In genomic region chr17:61457226-61457983, GRCh38 we compare ENCODE assay signal across 11 cellular contexts. TPM values are rescaled to one million over a fixed set of nuclear protein-coding genes. Genes with fewer than 3 reads are reported as not detected.
DNase-seq lines count a peak whose midpoint lies in the region; ATAC-seq and TF ChIP-seq lines count a peak whose summit lies in the region.
"Had no signal": no experiment of that assay in that cellular context is flagged by ENCODE, and none has a peak within 500 bp of the region (broad histone marks: within the 10 kb centered on the region; RNA-seq: fewer than 3 reads in every experiment).

No MANE protein-coding gene starts in this region.

- H3K36me3 Mint-ChIP-seq in mesothelial cell of epicardium, result peaks cover 4% of the 10 kb centered on the region
- H3K36me3 Mint-ChIP-seq in activated CD4-positive, alpha-beta T cell treated with anti-CD3 and anti-CD28 coated beads, Interleukin-2, amount 10 ng/mL, durations not matched to agents 7 days and 5 days (ENCODE audit: low read depth), result no peaks in the 10 kb centered on the region

- CTCF ChIA-PET in A673 (lab: Charles Lee), result interaction anchor here (0.5 kb wide), 1 partner anchor 9 kb away, joined by 3 read pairs; no protein-coding TSS in a partner anchor
- CTCF ChIA-PET in IMR-90 (lab: Yijun Ruan, JAX), result no interaction called here
- CTCF ChIA-PET in activated CD4-positive, alpha-beta T cell treated with anti-CD3 and anti-CD28 coated beads, Interleukin-2, amount 10 ng/mL, durations not matched to agents 7 days and 5 days (lab: Charles Lee), result interaction anchor here (1.4 kb wide), 1 partner anchor 13 kb away, joined by 3 read pairs; no protein-coding TSS in a partner anchor
- CTCF ChIA-PET in OCI-LY7 (lab: Charles Lee; ENCODE audit: unreplicated experiment), result no interaction called here

- H3K9me3 ChIP-seq in A673 (ENCODE audit: low read depth, low read length, poor library complexity, severe bottlenecking) (no peaks in the 10 kb centered on the region), IMR-90 (ENCODE audit: control insufficient read depth, insufficient read depth, low read length) (peaks cover 38% of the 10 kb centered on the region), duodenal mucosa (ENCODE audit: control insufficient read depth in 1 of 2, low read length in 2 of 2) (no peaks in the 10 kb centered on the region), OCI-LY7 (ENCODE audit: low read length) (no peaks in the 10 kb centered on the region)
- H3K9me3 ChIP-seq: prostate gland had no signal

- in situ Hi-C loops in IMR-90 (cut with MboI; ENCODE audit: low sequenced_read_pairs), result no loop called here

- no peak overlapping the region for H3K18ac ChIP-seq in IMR-90 (ENCODE audit: low read depth, low read length)

- no peak overlapping the region for H2BK120ac ChIP-seq in IMR-90 (ENCODE audit: low read depth, low read length)

- WGBS in IMR-90 (ENCODE audit: extremely low coverage in 2 of 2, insufficient read length in 1 of 2), 2 experiments, result 47% methylated on average over 10 of the region's 39 CpGs; no CpG with 5 or more reads in 1 of the 2 experiments

- no peak overlapping the region for H2AK5ac ChIP-seq in IMR-90 (ENCODE audit: low read depth, low read length)

- peak overlapping the region; percentile 94 for H3K27ac Mint-ChIP-seq in mesothelial cell of epicardium
- H3K27ac Mint-ChIP-seq in activated CD4-positive, alpha-beta T cell treated with anti-CD3 and anti-CD28 coated beads, Interleukin-2, amount 10 ng/mL, durations not matched to agents 7 days and 5 days, result no peak overlapping the region

- no peaks in the 10 kb centered on the region for H3K79me1 ChIP-seq in IMR-90 (ENCODE audit: low read depth in 1 of 2, low read length in 2 of 2)

- H3K9me1 ChIP-seq in IMR-90 (ENCODE audit: insufficient read depth, low read length), result no peaks in the 10 kb centered on the region

- intact Hi-C loops in A673 (cut with micrococcal nuclease; ENCODE audit: unreplicated experiment) (no loop called here), IMR-90 (cut with micrococcal nuclease) (no loop called here), OCI-LY7 (cut with micrococcal nuclease; ENCODE audit: unreplicated experiment) (no loop called here)

- H3K27ac ChIP-seq in A673 (ENCODE audit: low read depth, low read length, poor library complexity, severe bottlenecking) (no peak overlapping the region), IMR-90 (ENCODE audit: insufficient read depth, low read length) (no peak overlapping the region), duodenal mucosa (ENCODE audit: low read depth, low read length) (no peak overlapping the region), OCI-LY7 (ENCODE audit: low read depth, low read length, poor library complexity, severe bottlenecking) (no peak overlapping the region)
- H3K27ac ChIP-seq: PC-9 had no signal

- no TSS peak for BruUV-seq in A673 (replicated peaks; lab: Mats Ljungman, UMichigan)
- BruUV-seq in IMR-90 (replicated peaks; lab: Mats Ljungman, UMichigan), result no TSS peak
- no TSS peak for BruUV-seq in OCI-LY7 (replicated peaks; lab: Mats Ljungman, UMichigan)

- no peak for TF ChIP-seq POLR2A in IMR-90 (IDR thresholded peaks at IDR 0.05; ENCODE audit: low read depth, low read length)

- H3K9ac ChIP-seq in IMR-90 (ENCODE audit: low read depth, low read length) (no peak overlapping the region), duodenal mucosa (ENCODE audit: low read depth in 1 of 2, low read length in 2 of 2) (no peak overlapping the region)

- H3K4me1 Mint-ChIP-seq in mesothelial cell of epicardium, result peaks cover 74% of the 10 kb centered on the region
- H3K4me1 Mint-ChIP-seq in activated CD4-positive, alpha-beta T cell treated with anti-CD3 and anti-CD28 coated beads, Interleukin-2, amount 10 ng/mL, durations not matched to agents 7 days and 5 days, result peaks cover 21% of the 10 kb centered on the region

- H2BK20ac ChIP-seq in IMR-90 (ENCODE audit: low read depth, low read length), result no peak overlapping the region

- dilution Hi-C loops in IMR-90 (cut with HindIII; ENCODE audit: low sequenced_read_pairs, unreplicated experiment), result no loop called here

- H3K4me1 ChIP-seq in A673 (ENCODE audit: insufficient read depth, low read length, poor library complexity, severe bottlenecking) (peaks cover 4% of the 10 kb centered on the region), IMR-90 (ENCODE audit: control insufficient read depth, insufficient read depth, low read length) (peaks cover 4% of the 10 kb centered on the region), duodenal mucosa (ENCODE audit: control insufficient read depth in 1 of 2, insufficient read depth in 2 of 2, low read length in 2 of 2) (peaks cover 0 to 6% of the 10 kb centered on the region in 2 donors), OCI-LY7 (ENCODE audit: insufficient read depth, low read length, poor library complexity, severe bottlenecking) (peaks cover 13% of the 10 kb centered on the region)
- H3K4me1 ChIP-seq: prostate gland had no signal

- H4K20me1 ChIP-seq in IMR-90 (ENCODE audit: insufficient read depth, low read length) (no peaks in the 10 kb centered on the region), OCI-LY7 (ENCODE audit: insufficient read depth, low read length) (no peaks in the 10 kb centered on the region)

- no peak overlapping the region for H3K23ac ChIP-seq in IMR-90 (ENCODE audit: low read depth, low read length)

- no peak overlapping the region for H2BK5ac ChIP-seq in IMR-90 (ENCODE audit: low read depth, low read length, poor library complexity, severe bottlenecking)

- H4K91ac ChIP-seq in IMR-90 (ENCODE audit: insufficient read depth, low read depth, low read length), result no peak overlapping the region

- H2AK9ac ChIP-seq in IMR-90 (replicated peaks; ENCODE audit: low read depth, low read length, poor library complexity), result no peak overlapping the region

- H3K4me2 ChIP-seq in IMR-90 (ENCODE audit: low read depth, low read length), result no peak overlapping the region
- no peak overlapping the region for H3K4me2 ChIP-seq in OCI-LY7 (ENCODE audit: low read length)
- H3K4me2 ChIP-seq: PC-9 had no signal

- no peak overlapping the region for H2BK15ac ChIP-seq in IMR-90 (ENCODE audit: low read depth, low read length)

- peak overlapping the region; percentile 77 for H3K4me3 Mint-ChIP-seq in mesothelial cell of epicardium
- no peak overlapping the region for H3K4me3 Mint-ChIP-seq in activated CD4-positive, alpha-beta T cell treated with anti-CD3 and anti-CD28 coated beads, Interleukin-2, amount 10 ng/mL, durations not matched to agents 7 days and 5 days

- no peak overlapping the region for H3K14ac ChIP-seq in IMR-90 (replicated peaks; ENCODE audit: low read depth, low read length)

- peaks cover 88% of the 10 kb centered on the region for H3K27me3 Mint-ChIP-seq in mesothelial cell of epicardium (ENCODE audit: low read depth)
- peaks cover 84% of the 10 kb centered on the region for H3K27me3 Mint-ChIP-seq in activated CD4-positive, alpha-beta T cell treated with anti-CD3 and anti-CD28 coated beads, Interleukin-2, amount 10 ng/mL, durations not matched to agents 7 days and 5 days

- H3K79me2 ChIP-seq in OCI-LY7 (ENCODE audit: insufficient read depth, low read depth, low read length), result no peaks in the 10 kb centered on the region

- H3K56ac ChIP-seq in IMR-90 (ENCODE audit: extremely low read depth, insufficient read depth, low read length), result no peak overlapping the region

- H3K9me2 ChIP-seq in OCI-LY7 (ENCODE audit: insufficient read depth, low read length), result no peaks in the 10 kb centered on the region

- H3K36me3 ChIP-seq in A673 (ENCODE audit: insufficient read depth, low read length, poor library complexity, severe bottlenecking) (no peaks in the 10 kb centered on the region), IMR-90 (ENCODE audit: control insufficient read depth, insufficient read depth, low read length) (no peaks in the 10 kb centered on the region), duodenal mucosa (ENCODE audit: control insufficient read depth in 1 of 2, insufficient read depth in 2 of 2, low read length in 2 of 2) (no peaks in the 10 kb centered on the region), OCI-LY7 (ENCODE audit: insufficient read depth, low read length) (no peaks in the 10 kb centered on the region)
- H3K36me3 ChIP-seq: prostate gland had no signal

- H4K5ac ChIP-seq in IMR-90 (ENCODE audit: low read depth, low read length), result no peak overlapping the region

- H3K4me3 ChIP-seq in A673 (ENCODE audit: low read depth, low read length, poor library complexity, severe bottlenecking) (peak overlapping the region; percentile 29), IMR-90 (ENCODE audit: insufficient read depth, low read depth, low read length) (no peak overlapping the region), duodenal mucosa (ENCODE audit: low read depth in 1 of 2, low read length in 2 of 2) (peak overlapping the region; percentile 10 to 21), OCI-LY7 (ENCODE audit: low read depth, low read length, poor library complexity, severe bottlenecking) (no peak overlapping the region)
- H3K4me3 ChIP-seq: PC-9, prostate gland had no signal

- peak; percentile 16 for DNase-seq in A673 (ENCODE audit: low spot score)
- DNase-seq in IMR-90, result no peak
- DNase-seq in mesothelial cell of epicardium (ENCODE audit: low spot score in 2 of 2, unreplicated experiment in 2 of 2), result no peak
- no peak for DNase-seq in activated CD4-positive, alpha-beta T cell treated with anti-CD3 and anti-CD28 coated beads, Interleukin-2, amount 10 ng/mL, durations not matched to agents 7 days and 5 days
- DNase-seq in stimulated activated CD8-positive, alpha-beta memory T cell treated with anti-CD3 and anti-CD28 coated beads, Interleukin-4, amount 100 ng/mL, for 48 hours, result no peak
- no peak for DNase-seq in OCI-LY7 (ENCODE audit: low spot score)
- DNase-seq: activated CD4-positive, alpha-beta T cell treated with anti-CD3 and anti-CD28 coated beads for 1 hour; PC-9 had no signal

- H3K4ac ChIP-seq in IMR-90 (ENCODE audit: low read depth, low read length), result no peak overlapping the region

- H3K27me3 ChIP-seq in A673 (replicated peaks; ENCODE audit: insufficient read depth, low read depth, low read length, poor library complexity) (peaks cover 21% of the 10 kb centered on the region), IMR-90 (ENCODE audit: control insufficient read depth, insufficient read depth, low read length) (peaks cover 94% of the 10 kb centered on the region), duodenal mucosa (ENCODE audit: control insufficient read depth in 1 of 2, insufficient read depth in 2 of 2, low read length in 2 of 2) (peaks cover 89 to 99% of the 10 kb centered on the region in 2 donors)

- TF ChIP-seq RAD21 in IMR-90 (IDR thresholded peaks at IDR 0.05; ENCODE audit: low read length), result no peak

- POLR2A ChIA-PET in A673 (lab: Charles Lee; ENCODE audit: low non-redundant PET), result no interaction called here
- POLR2A ChIA-PET in IMR-90 (lab: Charles Lee; ENCODE audit: unreplicated experiment), result no interaction called here
- POLR2A ChIA-PET in activated CD4-positive, alpha-beta T cell treated with anti-CD3 and anti-CD28 coated beads, Interleukin-2, amount 10 ng/mL, durations not matched to agents 7 days and 5 days (lab: Charles Lee), result no interaction called here
- POLR2A ChIA-PET in OCI-LY7 (lab: Charles Lee), result no interaction called here

- peak overlapping the region; percentile 38 for H2AFZ ChIP-seq in IMR-90 (replicated peaks; ENCODE audit: low read length, poor library complexity)
- H2AFZ ChIP-seq in OCI-LY7 (ENCODE audit: low read length), result no peak overlapping the region
- H2AFZ ChIP-seq: PC-9 had no signal

- no peaks in the 10 kb centered on the region for H3K9me3 Mint-ChIP-seq in mesothelial cell of epicardium
- no peaks in the 10 kb centered on the region for H3K9me3 Mint-ChIP-seq in activated CD4-positive, alpha-beta T cell treated with anti-CD3 and anti-CD28 coated beads, Interleukin-2, amount 10 ng/mL, durations not matched to agents 7 days and 5 days

- H4K8ac ChIP-seq in IMR-90 (ENCODE audit: low read depth in 2 of 2, low read length in 2 of 2), result no peak overlapping the region

- ATAC-seq in IMR-90 (ENCODE audit: low read depth), result no peak
- ATAC-seq in HG02610 (IDR thresholded peaks at IDR 0.05; ENCODE audit: unreplicated experiment), result no peak

- TF ChIP-seq CTCF in A673 (conservative IDR thresholded peaks at IDR 0.05; ENCODE audit: low read depth, low read length) (no peak), IMR-90 (conservative IDR thresholded peaks at IDR 0.05; ENCODE audit: low read depth, low read length) (no peak), mesothelial cell of epicardium (IDR thresholded peaks at IDR 0.05; ENCODE audit: unreplicated experiment) (no peak), OCI-LY7 (conservative IDR thresholded peaks at IDR 0.05; ENCODE audit: low read length) (no peak)

RNA-seq across cellular contexts. Expression of gene TBX4, which starts 5.2 kb away (rescaled TPM):
- total RNA-seq in A673 (2021) (not detected in 2 replicates), IMR-90 (2012; rRNA removed) (0.28 TPM in 1 of 2 replicates, not detected in the other), mesothelial cell of epicardium (51.9 to 56.6 TPM (median 54.2 TPM) in 3 replicates), OCI-LY7 (2022) (not detected in 2 replicates)
- polyA plus RNA-seq in IMR-90 (2012; rRNA removed), result 0.05 TPM in 1 of 2 replicates, not detected in the other
- polyA plus RNA-seq in IMR-90 (2012; cell fraction: cytosol; rRNA removed), result 0.04 TPM in 1 of 2 replicates, not detected in the other
- 0.12 and 0.23 TPM in 2 replicates for polyA plus RNA-seq in IMR-90 (2012; cell fraction: nucleus; rRNA removed; ENCODE audit: low replicate concordance)
- not detected for total RNA-seq in activated CD4-positive, alpha-beta T cell treated with anti-CD3 and anti-CD28 coated beads, Interleukin-2, amount 10 ng/mL, durations not matched to agents 7 days and 5 days
- total RNA-seq in OCI-LY7 (2014; rRNA removed; shearing (Covaris generic)), result not detected in 2 replicates
- total RNA-seq: PC-9 had no signal

RNA-seq across cellular contexts. Expression of gene TBX2, which starts 57.8 kb away (rescaled TPM):
- not detected in 2 replicates for total RNA-seq in A673 (2021)
- total RNA-seq in IMR-90 (2012; rRNA removed), result 20.1 and 23.6 TPM in 2 replicates
- 64.1 and 69.2 TPM in 2 replicates for polyA plus RNA-seq in IMR-90 (2012; rRNA removed)
- polyA plus RNA-seq in IMR-90 (2012; cell fraction: cytosol; rRNA removed), result 41.5 and 81.3 TPM in 2 replicates
- polyA plus RNA-seq in IMR-90 (2012; cell fraction: nucleus; rRNA removed; ENCODE audit: low replicate concordance), result 159 and 319 TPM in 2 replicates
- 164 to 176 TPM (median 173 TPM) in 3 replicates for total RNA-seq in mesothelial cell of epicardium
- not detected for total RNA-seq in activated CD4-positive, alpha-beta T cell treated with anti-CD3 and anti-CD28 coated beads, Interleukin-2, amount 10 ng/mL, durations not matched to agents 7 days and 5 days
- not detected in 2 replicates for total RNA-seq in OCI-LY7 (2014; rRNA removed; shearing (Covaris generic))
- total RNA-seq in OCI-LY7 (2022), result not detected in 2 replicates

Comparison
In these comparisons a context has a peak if more than half of its experiments do, and no peak if none do; other contexts are left out.
1. H3K4me3 ChIP-seq: peak in A673 (single experiment) and duodenal mucosa (2 of 2); none in IMR-90 (single experiment) and OCI-LY7 (single experiment).
2. RNA of gene TBX4, which starts 5.2 kb away (total RNA-seq): 51.9 to 56.6 TPM in mesothelial cell of epicardium; not detected in A673, 0.28 TPM in IMR-90, not detected in activated CD4-positive, alpha-beta T cell treated with anti-CD3 and anti-CD28 coated beads, Interleukin-2, amount 10 ng/mL, durations not matched to agents 7 days and 5 days and not detected in OCI-LY7; every median in the first group is over 10 times any median in the second.
3. RNA of gene TBX2, which starts 57.8 kb away (total RNA-seq): 164 to 176 TPM in mesothelial cell of epicardium and 20.1 to 23.6 TPM in IMR-90; not detected in A673, not detected in activated CD4-positive, alpha-beta T cell treated with anti-CD3 and anti-CD28 coated beads, Interleukin-2, amount 10 ng/mL, durations not matched to agents 7 days and 5 days and not detected in OCI-LY7; every median in the first group is over 10 times any median in the second.
4. CTCF ChIA-PET loops: an anchor here in A673 (0.5 kb wide) and activated CD4-positive, alpha-beta T cell treated with anti-CD3 and anti-CD28 coated beads, Interleukin-2, amount 10 ng/mL, durations not matched to agents 7 days and 5 days (1.4 kb wide); none called in IMR-90 and OCI-LY7.